Comparison of ENCODE assay signal across 1 cellular context in the genomic region with DNA sequence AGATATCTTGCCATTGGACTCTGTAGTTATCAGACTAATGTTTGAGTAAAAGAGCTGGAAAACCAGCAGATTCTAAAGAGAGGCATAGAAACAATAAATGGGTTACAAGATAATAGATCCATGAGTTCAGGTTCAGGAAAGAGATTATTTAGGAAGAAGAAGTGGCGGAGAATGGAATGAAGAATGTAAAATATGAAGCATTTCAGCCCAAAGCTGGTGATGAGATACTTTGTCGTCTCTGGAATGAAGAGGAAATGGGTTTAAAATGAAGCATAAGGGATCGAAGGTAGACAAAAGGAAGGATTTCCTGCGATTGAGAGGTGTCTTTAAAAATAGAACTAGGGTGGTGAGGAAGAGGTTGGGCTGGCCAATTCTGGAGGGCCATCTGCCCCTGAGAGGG.
TF ChIP-seq lines count a peak whose summit lies in the region.

No MANE protein-coding gene starts in this region.

TF ChIP-seq in SK-N-SH, 30 proteins besides CTCF, POLR2A, EP300 and RAD21 (continued from another document):
- TF ChIP-seq CHD2 (IDR thresholded peaks at IDR 0.05; ENCODE audit: low read length, partially characterized antibody) (no peak), NFIC (IDR thresholded peaks at IDR 0.05; ENCODE audit: borderline replicate concordance) (no peak), YY1 (IDR thresholded peaks at IDR 0.05; ENCODE audit: low read depth) (no peak; the same call in 1 of the 2 replicates), TCF12 (IDR thresholded peaks at IDR 0.05) (no peak; the same call in 1 of the 2 replicates), SIN3A (IDR thresholded peaks at IDR 0.05; ENCODE audit: borderline replicate concordance, low read depth, low read length) (no peak), ELF1 (IDR thresholded peaks at IDR 0.05) (no peak), NRF1 (IDR thresholded peaks at IDR 0.05; ENCODE audit: low read depth, low read length) (no peak), RCOR1 (IDR thresholded peaks at IDR 0.05; ENCODE audit: low read length) (no peak), MXI1 (IDR thresholded peaks at IDR 0.05; ENCODE audit: low read depth, low read length) (no peak)
- TF ChIP-seq, protein P1, sequence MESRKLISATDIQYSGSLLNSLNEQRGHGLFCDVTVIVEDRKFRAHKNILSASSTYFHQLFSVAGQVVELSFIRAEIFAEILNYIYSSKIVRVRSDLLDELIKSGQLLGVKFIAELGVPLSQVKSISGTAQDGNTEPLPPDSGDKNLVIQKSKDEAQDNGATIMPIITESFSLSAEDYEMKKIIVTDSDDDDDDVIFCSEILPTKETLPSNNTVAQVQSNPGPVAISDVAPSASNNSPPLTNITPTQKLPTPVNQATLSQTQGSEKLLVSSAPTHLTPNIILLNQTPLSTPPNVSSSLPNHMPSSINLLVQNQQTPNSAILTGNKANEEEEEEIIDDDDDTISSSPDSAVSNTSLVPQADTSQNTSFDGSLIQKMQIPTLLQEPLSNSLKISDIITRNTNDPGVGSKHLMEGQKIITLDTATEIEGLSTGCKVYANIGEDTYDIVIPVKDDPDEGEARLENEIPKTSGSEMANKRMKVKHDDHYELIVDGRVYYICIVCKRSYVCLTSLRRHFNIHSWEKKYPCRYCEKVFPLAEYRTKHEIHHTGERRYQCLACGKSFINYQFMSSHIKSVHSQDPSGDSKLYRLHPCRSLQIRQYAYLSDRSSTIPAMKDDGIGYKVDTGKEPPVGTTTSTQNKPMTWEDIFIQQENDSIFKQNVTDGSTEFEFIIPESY (IDR thresholded peaks at IDR 0.05; ENCODE audit: borderline replicate concordance, low read depth): no peak
- TF ChIP-seq, protein P2, sequence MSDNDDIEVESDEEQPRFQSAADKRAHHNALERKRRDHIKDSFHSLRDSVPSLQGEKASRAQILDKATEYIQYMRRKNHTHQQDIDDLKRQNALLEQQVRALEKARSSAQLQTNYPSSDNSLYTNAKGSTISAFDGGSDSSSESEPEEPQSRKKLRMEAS (IDR thresholded peaks at IDR 0.05; ENCODE audit: low read depth): no peak
- TF ChIP-seq, protein P3, sequence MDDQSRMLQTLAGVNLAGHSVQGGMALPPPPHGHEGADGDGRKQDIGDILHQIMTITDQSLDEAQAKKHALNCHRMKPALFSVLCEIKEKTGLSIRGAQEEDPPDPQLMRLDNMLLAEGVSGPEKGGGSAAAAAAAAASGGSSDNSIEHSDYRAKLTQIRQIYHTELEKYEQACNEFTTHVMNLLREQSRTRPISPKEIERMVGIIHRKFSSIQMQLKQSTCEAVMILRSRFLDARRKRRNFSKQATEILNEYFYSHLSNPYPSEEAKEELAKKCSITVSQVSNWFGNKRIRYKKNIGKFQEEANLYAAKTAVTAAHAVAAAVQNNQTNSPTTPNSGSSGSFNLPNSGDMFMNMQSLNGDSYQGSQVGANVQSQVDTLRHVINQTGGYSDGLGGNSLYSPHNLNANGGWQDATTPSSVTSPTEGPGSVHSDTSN (IDR thresholded peaks at IDR 0.05): no peak
